Comparison of ENCODE assay signal across 11 cellular contexts in genomic region chr4:94532016-94532789, GRCh38.
DNase-seq lines count a peak whose midpoint lies in the region; ATAC-seq, FAIRE-seq and TF ChIP-seq lines count a peak whose summit lies in the region.
"Had no signal": no experiment of that assay in that cellular context is flagged by ENCODE, and none has a peak within 500 bp of the region (broad histone marks: within the 10 kb centered on the region; RNA-seq: fewer than 3 reads in every experiment).

No MANE protein-coding gene starts in this region.

- WGBS in esophagus, 2 donors, result 72 to 84% methylated on average over 9 of the region's 9 CpGs
- WGBS in psoas muscle, 3 donors, result 51 to 83% (median 57%) methylated on average over 9 of the region's 9 CpGs

- no peak for TF ChIP-seq POLR2A in H54 (IDR thresholded peaks at IDR 0.05; ENCODE audit: low read depth, low read length)

- no peak overlapping the region for H3K4me3 ChIP-seq in esophagus (ENCODE audit: low read depth in 1 of 2, low read length in 2 of 2)
- H3K4me3 ChIP-seq in psoas muscle, result no peak overlapping the region

- ATAC-seq in psoas muscle (peak; percentile 21 to 75 (median 68)), HG02973 (IDR thresholded peaks at IDR 0.05; ENCODE audit: unreplicated experiment) (no peak), GM18511 (IDR thresholded peaks at IDR 0.05; ENCODE audit: unreplicated experiment) (no peak)
- no peak for ATAC-seq in activated CD4-positive, CD25-positive, alpha-beta regulatory T cell treated with anti-CD3 and anti-CD28 coated beads, Interleukin-2, amount 50 U/mL, for 24 hours
- ATAC-seq: activated CD8-positive, alpha-beta T cell treated with anti-CD3 and anti-CD28 coated beads, Interleukin-2, amount 10 ng/mL, durations not matched to agents 7 days and 5 days; naive thymus-derived CD8-positive, alpha-beta T cell had no signal

- no peak for TF ChIP-seq CTCF in psoas muscle (IDR thresholded peaks at IDR 0.05)

- H3K27me3 ChIP-seq in esophagus (ENCODE audit: control insufficient read depth in 1 of 2, insufficient read depth in 2 of 2, low read length in 2 of 2) (no peaks in the 10 kb centered on the region), psoas muscle (ENCODE audit: insufficient read depth in 3 of 3, low read length in 2 of 3) (no peaks in the 10 kb centered on the region)

- peak; percentile 94 for FAIRE-seq in H54 (lab: Jason Lieb, UNC)

- H3K4me1 ChIP-seq in esophagus (ENCODE audit: control insufficient read depth in 2 of 2, insufficient read depth in 2 of 2, low read length in 1 of 2) (peaks cover 3% of the 10 kb centered on the region in 2 donors), psoas muscle (peaks cover 94% of the 10 kb centered on the region)

- H3K27ac ChIP-seq in esophagus (ENCODE audit: low read depth in 2 of 2, low read length in 1 of 2) (peak overlapping the region; percentile 8 to 74), psoas muscle (peak overlapping the region; percentile 84)

- H3K9me3 ChIP-seq in esophagus (ENCODE audit: control insufficient read depth in 2 of 2, insufficient read depth in 1 of 2, low read depth in 1 of 2, low read length in 1 of 2) (no peaks in the 10 kb centered on the region), psoas muscle (no peaks in the 10 kb centered on the region)

- intact Hi-C loops in psoas muscle (cut with DNase I), result no loop called here

- H3K36me3 ChIP-seq in esophagus (ENCODE audit: control insufficient read depth in 2 of 2, insufficient read depth in 2 of 2, low read length in 1 of 2), result no peaks in the 10 kb centered on the region
- no peaks in the 10 kb centered on the region for H3K36me3 ChIP-seq in psoas muscle (ENCODE audit: insufficient read depth in 1 of 2, low read depth in 1 of 2)

- DNase-seq in H54 (ENCODE audit: insufficient read length, low spot score), result no peak
- peak; percentile 55 for DNase-seq in T1000 (lab: John Stamatoyannopoulos, UW)
- peak; percentile 30 to 61 for DNase-seq in psoas muscle
- DNase-seq in stimulated activated CD4-positive, alpha-beta T cell treated with anti-CD3 and anti-CD28 coated beads, Interleukin-15, amount 100 ng/mL, for 24 hours, result no peak
- DNase-seq: activated CD8-positive, alpha-beta T cell treated with anti-CD3 and anti-CD28 coated beads, Interleukin-2, amount 10 ng/mL, durations not matched to agents 7 days and 5 days; naive thymus-derived CD8-positive, alpha-beta T cell; NCI-H2227 treated with DMSO at 0.1 percent for 48 hours had no signal

Comparison
In these comparisons a context has a peak if more than half of its experiments do, and no peak if none do; other contexts are left out.
1. DNase-seq: peak in T1000 (single experiment) and psoas muscle (2 of 2); none in H54 (single experiment) and stimulated activated CD4-positive, alpha-beta T cell treated with anti-CD3 and anti-CD28 coated beads, Interleukin-15, amount 100 ng/mL, for 24 hours (single experiment).
2. ATAC-seq: peak in psoas muscle (4 of 4); none in HG02973 (single experiment), GM18511 (single experiment) and activated CD4-positive, CD25-positive, alpha-beta regulatory T cell treated with anti-CD3 and anti-CD28 coated beads, Interleukin-2, amount 50 U/mL, for 24 hours (0 of 2).